In the genomic region with DNA sequence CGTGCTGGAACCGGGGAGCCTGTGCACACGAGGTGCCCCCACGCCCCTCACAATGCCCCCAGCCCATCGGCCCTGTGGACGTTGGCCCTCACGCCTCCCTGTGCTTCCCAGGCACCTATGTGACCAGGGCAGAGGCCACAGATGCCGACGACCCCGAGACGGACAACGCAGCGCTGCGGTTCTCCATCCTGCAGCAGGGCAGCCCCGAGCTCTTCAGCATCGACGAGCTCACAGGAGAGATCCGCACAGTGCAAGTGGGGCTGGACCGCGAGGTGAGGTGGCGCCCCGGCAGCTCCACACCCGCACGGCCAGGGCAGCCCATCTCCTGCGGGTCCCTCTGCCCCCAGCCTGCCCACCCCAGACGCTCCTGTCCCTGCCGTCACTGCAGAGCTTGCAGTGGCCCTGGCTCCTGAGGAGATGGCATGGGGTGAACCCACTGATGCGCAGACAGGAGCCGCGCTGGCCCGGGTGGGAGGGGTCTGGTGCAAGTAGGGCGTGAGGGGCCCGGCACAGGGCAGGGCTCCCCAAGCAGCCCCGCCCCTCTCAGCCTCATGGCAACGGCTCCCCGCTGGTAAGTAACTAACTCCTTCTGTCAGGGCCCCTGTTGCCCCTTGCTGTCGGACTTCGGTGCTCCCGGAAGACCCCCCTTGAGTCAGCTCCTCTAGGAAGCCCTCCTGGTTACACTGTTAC, we compare ENCODE assay signal across 1 cellular context.
TF ChIP-seq lines count a peak whose summit lies in the region.

No MANE protein-coding gene starts in this region.

TF ChIP-seq in K562, 482 proteins besides CTCF, POLR2A, EP300 and RAD21:
- TF ChIP-seq, protein P1, sequence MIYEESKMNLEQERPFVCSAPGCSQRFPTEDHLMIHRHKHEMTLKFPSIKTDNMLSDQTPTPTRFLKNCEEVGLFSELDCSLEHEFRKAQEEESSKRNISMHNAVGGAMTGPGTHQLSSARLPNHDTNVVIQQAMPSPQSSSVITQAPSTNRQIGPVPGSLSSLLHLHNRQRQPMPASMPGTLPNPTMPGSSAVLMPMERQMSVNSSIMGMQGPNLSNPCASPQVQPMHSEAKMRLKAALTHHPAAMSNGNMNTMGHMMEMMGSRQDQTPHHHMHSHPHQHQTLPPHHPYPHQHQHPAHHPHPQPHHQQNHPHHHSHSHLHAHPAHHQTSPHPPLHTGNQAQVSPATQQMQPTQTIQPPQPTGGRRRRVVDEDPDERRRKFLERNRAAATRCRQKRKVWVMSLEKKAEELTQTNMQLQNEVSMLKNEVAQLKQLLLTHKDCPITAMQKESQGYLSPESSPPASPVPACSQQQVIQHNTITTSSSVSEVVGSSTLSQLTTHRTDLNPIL (CRISPR knock-in tag; IDR thresholded peaks at IDR 0.05): no peak
- TF ChIP-seq, protein P2, sequence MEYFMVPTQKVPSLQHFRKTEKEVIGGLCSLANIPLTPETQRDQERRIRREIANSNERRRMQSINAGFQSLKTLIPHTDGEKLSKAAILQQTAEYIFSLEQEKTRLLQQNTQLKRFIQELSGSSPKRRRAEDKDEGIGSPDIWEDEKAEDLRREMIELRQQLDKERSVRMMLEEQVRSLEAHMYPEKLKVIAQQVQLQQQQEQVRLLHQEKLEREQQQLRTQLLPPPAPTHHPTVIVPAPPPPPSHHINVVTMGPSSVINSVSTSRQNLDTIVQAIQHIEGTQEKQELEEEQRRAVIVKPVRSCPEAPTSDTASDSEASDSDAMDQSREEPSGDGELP (CRISPR knock-in tag; IDR thresholded peaks at IDR 0.05; ENCODE audit: borderline replicate concordance): 0 out of 2 replicates have a peak, but pooled peaks have one; percentile 4
- TF ChIP-seq, protein P3, sequence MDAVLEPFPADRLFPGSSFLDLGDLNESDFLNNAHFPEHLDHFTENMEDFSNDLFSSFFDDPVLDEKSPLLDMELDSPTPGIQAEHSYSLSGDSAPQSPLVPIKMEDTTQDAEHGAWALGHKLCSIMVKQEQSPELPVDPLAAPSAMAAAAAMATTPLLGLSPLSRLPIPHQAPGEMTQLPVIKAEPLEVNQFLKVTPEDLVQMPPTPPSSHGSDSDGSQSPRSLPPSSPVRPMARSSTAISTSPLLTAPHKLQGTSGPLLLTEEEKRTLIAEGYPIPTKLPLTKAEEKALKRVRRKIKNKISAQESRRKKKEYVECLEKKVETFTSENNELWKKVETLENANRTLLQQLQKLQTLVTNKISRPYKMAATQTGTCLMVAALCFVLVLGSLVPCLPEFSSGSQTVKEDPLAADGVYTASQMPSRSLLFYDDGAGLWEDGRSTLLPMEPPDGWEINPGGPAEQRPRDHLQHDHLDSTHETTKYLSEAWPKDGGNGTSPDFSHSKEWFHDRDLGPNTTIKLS (IDR thresholded peaks at IDR 0.05; ENCODE audit: borderline replicate concordance, low read depth): no peak
